Comparison of ENCODE assay signal across 12 cellular contexts in the genomic region with DNA sequence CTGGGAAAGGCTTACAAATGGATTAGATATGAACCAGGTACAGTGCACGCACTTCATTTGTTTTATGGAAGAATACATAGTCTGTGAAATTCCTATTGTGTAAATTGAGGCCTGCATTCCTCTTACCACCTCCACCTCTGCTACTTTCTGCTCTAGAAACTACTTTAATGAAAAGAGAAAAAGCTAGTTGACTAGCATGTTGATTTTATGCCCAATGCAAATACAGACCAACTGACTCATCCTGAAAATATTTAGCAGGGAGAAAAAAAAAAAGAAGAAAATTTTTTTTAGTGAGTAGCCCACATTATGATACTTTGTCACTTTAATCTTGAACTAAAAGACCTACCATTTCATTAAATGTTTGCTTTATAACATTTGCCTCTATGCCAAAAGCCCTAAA. TPM values are rescaled to one million over a fixed set of nuclear protein-coding genes. Genes with fewer than 3 reads are reported as not detected.
DNase-seq lines count a peak whose midpoint lies in the region; ATAC-seq, FAIRE-seq and TF ChIP-seq lines count a peak whose summit lies in the region.
"Had no signal": no experiment of that assay in that cellular context is flagged by ENCODE, and none has a peak within 500 bp of the region (broad histone marks: within the 10 kb centered on the region; RNA-seq: fewer than 3 reads in every experiment).

No MANE protein-coding gene starts in this region.

- H3K4me3 ChIP-seq in endodermal cell (ENCODE audit: low read length) = no peak overlapping the region
- no peak overlapping the region for H3K4me3 ChIP-seq in mesendoderm (ENCODE audit: low read length)
- no peak overlapping the region for H3K4me3 ChIP-seq in MG63
- H3K4me3 ChIP-seq: BLaER1 treated with 17β-estradiol and CSF1 and Interleukin-3, amounts not matched to agents 10 nM and 100 nM; right atrium auricular region had no signal

- H4K8ac ChIP-seq in mesendoderm (ENCODE audit: low read depth, low read length) = no peak overlapping the region

- H3K79me1 ChIP-seq in mesendoderm (ENCODE audit: low read length) = no peaks in the 10 kb centered on the region

- ATAC-seq in GM18505 (IDR thresholded peaks at IDR 0.05; ENCODE audit: unreplicated experiment) = no peak
- ATAC-seq in HG03139 (IDR thresholded peaks at IDR 0.05; ENCODE audit: unreplicated experiment) = no peak
- ATAC-seq: activated T-cell treated with anti-CD3 and anti-CD28 coated beads, Interleukin-2, amount 50 U/mL, for 72 hours had no signal

- H2BK5ac ChIP-seq in mesendoderm (ENCODE audit: low read length) = no peak overlapping the region

- no peak overlapping the region for H3K27ac ChIP-seq in endodermal cell (ENCODE audit: low read depth, low read length)
- no peak overlapping the region for H3K27ac ChIP-seq in mesendoderm (ENCODE audit: low read depth, low read length)
- H3K27ac ChIP-seq: BLaER1 treated with 17β-estradiol and CSF1 and Interleukin-3, amounts not matched to agents 10 nM and 100 nM; right atrium auricular region had no signal

- 92% methylated on average over 1 of the region's 1 CpG; no CpG with 5 or more reads in 1 of the 2 experiments for WGBS in endodermal cell (ENCODE audit: insufficient coverage in 1 of 2, insufficient read length in 1 of 2), 2 experiments
- WGBS in mesendoderm (ENCODE audit: extremely low coverage, insufficient coverage, low lambda C conversion rate) = no CpG with 5 or more reads among the region's 1 CpG

- H3K4me1 ChIP-seq in endodermal cell (ENCODE audit: control insufficient read depth, insufficient read depth, low read length) = no peaks in the 10 kb centered on the region
- no peaks in the 10 kb centered on the region for H3K4me1 ChIP-seq in mesendoderm (ENCODE audit: control insufficient read depth, low read depth, low read length)

- H3K27me3 ChIP-seq in endodermal cell (ENCODE audit: control insufficient read depth, insufficient read depth, low read length, poor library complexity, severe bottlenecking) (no peaks in the 10 kb centered on the region), mesendoderm (ENCODE audit: insufficient read depth, low read length, poor library complexity) (no peaks in the 10 kb centered on the region), MG63 (no peaks in the 10 kb centered on the region)
- H3K27me3 ChIP-seq: BLaER1 treated with 17β-estradiol and CSF1 and Interleukin-3, amounts not matched to agents 10 nM and 100 nM; right atrium auricular region had no signal

- H3K18ac ChIP-seq in mesendoderm (ENCODE audit: low read length) = no peak overlapping the region

- H3K9me3 Mint-ChIP-seq in endodermal cell = peaks cover 9% of the 10 kb centered on the region

- no peak for TF ChIP-seq POLR2A in GM18505 (IDR thresholded peaks at IDR 0.05; ENCODE audit: borderline replicate concordance, extremely low read depth, insufficient read depth, insufficient read length)

- peak overlapping the region; percentile 46 for H3K27ac Mint-ChIP-seq in endodermal cell
- H3K27ac Mint-ChIP-seq: activated T-cell treated with anti-CD3 and anti-CD28 coated beads, Interleukin-2, amount 50 U/mL, for 72 hours had no signal

- H3K36me3 ChIP-seq in endodermal cell (ENCODE audit: control insufficient read depth, insufficient read depth, low read length) (no peaks in the 10 kb centered on the region), mesendoderm (ENCODE audit: control insufficient read depth, insufficient read depth, low read length) (no peaks in the 10 kb centered on the region), MG63 (peaks cover 19% of the 10 kb centered on the region)
- H3K36me3 ChIP-seq: right atrium auricular region had no signal

- no peak overlapping the region for H3K23ac ChIP-seq in mesendoderm (ENCODE audit: low read length)

- no peaks in the 10 kb centered on the region for H3K36me3 Mint-ChIP-seq in endodermal cell (ENCODE audit: low read depth)

- H3K4ac ChIP-seq in mesendoderm (ENCODE audit: low read depth, low read length) = no peak overlapping the region

- H3K56ac ChIP-seq in mesendoderm (ENCODE audit: low read length) = no peak overlapping the region

- no peak overlapping the region for H2AK5ac ChIP-seq in mesendoderm (ENCODE audit: low read length)

- H4K5ac ChIP-seq in mesendoderm (ENCODE audit: low read length) = no peak overlapping the region

- H3K9ac ChIP-seq in endodermal cell (ENCODE audit: extremely low read depth, low read length, poor library complexity, severe bottlenecking) = no peak overlapping the region
- H3K9ac ChIP-seq in mesendoderm (ENCODE audit: low read length) = no peak overlapping the region
- H3K9ac ChIP-seq: BLaER1 treated with 17β-estradiol and CSF1 and Interleukin-3, amounts not matched to agents 10 nM and 100 nM had no signal

- H3K79me2 ChIP-seq in mesendoderm (ENCODE audit: control insufficient read depth, insufficient read depth, low read length) = no peaks in the 10 kb centered on the region

- no peak overlapping the region for H3K4me3 Mint-ChIP-seq in endodermal cell
- H3K4me3 Mint-ChIP-seq: activated T-cell treated with anti-CD3 and anti-CD28 coated beads, Interleukin-2, amount 50 U/mL, for 72 hours had no signal

- TF ChIP-seq CTCF in endodermal cell (conservative IDR thresholded peaks at IDR 0.05) = no peak

- H3K9me3 ChIP-seq in endodermal cell (ENCODE audit: control insufficient read depth, low read length) (peaks cover 16% of the 10 kb centered on the region), MG63 (peaks cover 10% of the 10 kb centered on the region; the same call in 1 of the 2 replicates)

- H3K27me3 Mint-ChIP-seq in endodermal cell (ENCODE audit: insufficient read depth) = peaks cover 2% of the 10 kb centered on the region

- no peak overlapping the region for H2BK120ac ChIP-seq in mesendoderm (ENCODE audit: low read depth, low read length)

- peak; percentile 71 for FAIRE-seq in RCC 7860 (lab: Jason Lieb, UNC)

- peaks cover 3% of the 10 kb centered on the region for H3K4me1 Mint-ChIP-seq in endodermal cell

- peak; percentile 67 for DNase-seq in EL
- DNase-seq in RCC 7860 (ENCODE audit: low spot score) = peak; percentile 35
- DNase-seq in endodermal cell = no peak
- peak; percentile 52 for DNase-seq in mesendoderm
- DNase-seq in MG63 = no peak
- DNase-seq in NK-92 treated with Interleukin-12 subunit alpha and Interleukin-12 subunit beta, amount 100 ng/mL, for 24 hours (lab: John Stamatoyannopoulos, UW) = no peak
- DNase-seq: activated T-cell treated with anti-CD3 and anti-CD28 coated beads, Interleukin-2, amount 50 U/mL, for 72 hours; Karpas-422 had no signal

- no peak overlapping the region for H3K4me2 ChIP-seq in mesendoderm (ENCODE audit: low read length)
- H3K4me2 ChIP-seq: BLaER1 treated with 17β-estradiol and CSF1 and Interleukin-3, amounts not matched to agents 10 nM and 100 nM had no signal

- H2BK15ac ChIP-seq in mesendoderm (replicated peaks; ENCODE audit: low read depth) = no peak overlapping the region

RNA-seq across cellular contexts. Expression of a gene that starts 41.2 kb away (rescaled TPM):
- total RNA-seq in endodermal cell = under 1 TPM; 0.20 to 0.42 TPM
- 19.5 TPM for polyA plus RNA-seq in endodermal cell (2013, experiment 1 of 2)
- 19.4 TPM for polyA plus RNA-seq in endodermal cell (2013, experiment 2 of 2)
- 0.08 TPM for polyA plus RNA-seq in mesendoderm (2013, experiment 1 of 2)
- 0.06 TPM for polyA plus RNA-seq in mesendoderm (2013, experiment 2 of 2)
- 1.4 and 3.1 TPM in 2 replicates for total RNA-seq in MG63 (2014; rRNA removed; shearing (Covaris generic); ENCODE audit: low replicate concordance)

Comparison
In these comparisons a context has a peak if more than half of its experiments do, and no peak if none do; other contexts are left out.
1. DNase-seq: peak in EL (single experiment), RCC 7860 (single experiment) and mesendoderm (single experiment); none in endodermal cell (single experiment), MG63 (single experiment) and NK-92 treated with Interleukin-12 subunit alpha and Interleukin-12 subunit beta, amount 100 ng/mL, for 24 hours (single experiment).